27 cellular contexts compared by ENCODE assay signal in the genomic region with DNA sequence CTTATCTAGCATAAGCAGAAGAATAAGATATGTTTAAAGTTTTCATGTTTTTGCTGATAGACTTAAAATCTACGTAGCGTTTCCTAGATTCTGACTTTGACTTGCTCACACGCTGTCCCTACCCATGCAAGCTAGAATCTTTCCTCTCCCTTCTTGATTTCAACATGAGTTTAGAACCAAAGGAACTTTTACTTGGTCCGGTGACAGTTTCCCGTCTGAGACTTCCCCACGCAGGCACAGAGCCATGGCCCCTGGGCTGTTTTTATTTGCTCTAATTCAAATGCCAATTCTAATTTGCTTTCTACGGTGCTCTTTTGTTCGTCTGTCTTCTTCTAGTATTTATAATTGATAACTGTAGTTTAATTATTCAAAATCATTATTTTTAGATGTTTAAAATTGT.
"Had no signal": no experiment of that assay in that cellular context is flagged by ENCODE, and none has a peak within 500 bp of the region (broad histone marks: within the 10 kb centered on the region; RNA-seq: fewer than 3 reads in every experiment).

No MANE protein-coding gene starts in this region.

- H3K4me3 ChIP-seq: lower lobe of right lung, mucosa of descending colon, neural progenitor cell, psoas muscle, right lobe of liver, skin epidermis, stomach, thoracic aorta, tibial artery, upper lobe of right lung had no signal

- H3K4me1 ChIP-seq: lower lobe of right lung, neural progenitor cell, parathyroid adenoma, psoas muscle, right lobe of liver, tibial artery, upper lobe of right lung had no signal

- ATAC-seq: lower lobe of right lung; mucosa of descending colon; naive thymus-derived CD4-positive, alpha-beta T cell; natural killer cell treated with Interleukin-12 subunit alpha and Interleukin-12 subunit beta and Interleukin-15 and Interleukin-18, amount 100 ng/mL, for 72 hours; psoas muscle; right lobe of liver; stimulated activated naive B cell treated with anti-CD40 and anti-IgM and Interleukin-4, amounts not matched to agents 10 μg/mL and 1 μg/mL and 100 μg/mL, for 72 hours; stimulated activated naive CD8-positive, alpha-beta T cell treated with anti-CD3 and anti-CD28 coated beads, Interleukin-15, Interleukin-2, amounts not matched to agents 100 U/mL and 50 U/mL, for 24 hours; upper lobe of right lung had no signal

- H3K4me3 Mint-ChIP-seq: immature natural killer cell; mesothelial cell of epicardium; naive thymus-derived CD4-positive, alpha-beta T cell; natural killer cell treated with Interleukin-12 subunit alpha and Interleukin-12 subunit beta and Interleukin-15 and Interleukin-18, amount 100 ng/mL, for 72 hours; neural progenitor cell; stimulated activated naive B cell treated with anti-CD40 and anti-IgM and Interleukin-4, amounts not matched to agents 10 μg/mL and 1 μg/mL and 100 μg/mL, for 72 hours had no signal

- H3K27me3 ChIP-seq: neural progenitor cell, neutrophil, right lobe of liver, stomach, tibial artery, upper lobe of right lung had no signal

- H3K27ac Mint-ChIP-seq: immature natural killer cell; mesothelial cell of epicardium; natural killer cell treated with Interleukin-12 subunit alpha and Interleukin-12 subunit beta and Interleukin-15 and Interleukin-18, amount 100 ng/mL, for 72 hours; neural progenitor cell; stimulated activated naive B cell treated with anti-CD40 and anti-IgM and Interleukin-4, amounts not matched to agents 10 μg/mL and 1 μg/mL and 100 μg/mL, for 72 hours had no signal

- H3K27me3 Mint-ChIP-seq: naive thymus-derived CD4-positive, alpha-beta T cell; stimulated activated naive B cell treated with anti-CD40 and anti-IgM and Interleukin-4, amounts not matched to agents 10 μg/mL and 1 μg/mL and 100 μg/mL, for 72 hours had no signal

- H3K9me3 ChIP-seq: lower lobe of right lung, mucosa of descending colon, neutrophil, psoas muscle, right lobe of liver, stomach, thoracic aorta, tibial artery, upper lobe of right lung had no signal

- H3K9me3 Mint-ChIP-seq: immature natural killer cell, neural progenitor cell had no signal

- H3K4me1 Mint-ChIP-seq: immature natural killer cell; stimulated activated naive B cell treated with anti-CD40 and anti-IgM and Interleukin-4, amounts not matched to agents 10 μg/mL and 1 μg/mL and 100 μg/mL, for 72 hours had no signal

- H3K36me3 ChIP-seq: lower lobe of right lung, neural progenitor cell, neutrophil, right lobe of liver, stomach, thoracic aorta, tibial artery, upper lobe of right lung had no signal

- H3K36me3 Mint-ChIP-seq: immature natural killer cell; mesothelial cell of epicardium; natural killer cell treated with Interleukin-12 subunit alpha and Interleukin-12 subunit beta and Interleukin-15 and Interleukin-18, amount 100 ng/mL, for 72 hours; stimulated activated naive B cell treated with anti-CD40 and anti-IgM and Interleukin-4, amounts not matched to agents 10 μg/mL and 1 μg/mL and 100 μg/mL, for 72 hours had no signal

- H3K27ac ChIP-seq: lower lobe of right lung, neural progenitor cell, neutrophil, parathyroid adenoma, psoas muscle, right lobe of liver, skin epidermis, stomach, thoracic aorta, tibial artery, upper lobe of right lung had no signal

- DNase-seq: immature natural killer cell; kidney; lower lobe of right lung; mammary epithelial cell; mesendoderm; mucosa of descending colon; naive thymus-derived CD4-positive, alpha-beta T cell; occipital lobe; right lobe of liver; stimulated activated CD4-positive, alpha-beta T cell treated with anti-CD3 and anti-CD28 coated beads, Interleukin-12 subunit alpha, Interleukin-12 subunit beta, amount 100 ng/mL, for 4 hours; stimulated activated CD4-positive, alpha-beta T cell treated with anti-CD3 and anti-CD28 coated beads, Interleukin-15, amount 100 ng/mL, for 24 hours; stimulated activated CD4-positive, alpha-beta T cell treated with anti-CD3 and anti-CD28 coated beads, Interleukin-2, amount 100 ng/mL, for 24 hours; stimulated activated CD4-positive, alpha-beta T cell treated with anti-CD3 and anti-CD28 coated beads, Interleukin-4, amount 100 ng/mL, for 1 hour; stimulated activated naive B cell treated with anti-CD40 and anti-IgM and Interleukin-4, amounts not matched to agents 10 μg/mL and 1 μg/mL and 100 μg/mL, for 72 hours; stimulated activated naive CD8-positive, alpha-beta T cell treated with anti-CD3 and anti-CD28 coated beads, Interleukin-15, Interleukin-2, amounts not matched to agents 100 U/mL and 50 U/mL, for 24 hours; stomach; tibial artery; trophoblast cell; upper lobe of right lung had no signal
